In genomic region chr5:1418921-1419280, GRCh38 we compare ENCODE assay signal across 1 cellular context.
TF ChIP-seq lines count a peak whose summit lies in the region.

No MANE protein-coding gene starts in this region.

TF ChIP-seq in HepG2, 621 proteins besides CTCF, POLR2A, EP300 and RAD21 (continued from another document):
- TF ChIP-seq ATF7 (IDR thresholded peaks at IDR 0.05) (peak; percentile 3; the same call in 1 of the 2 replicates), ATF7 (CRISPR knock-in tag; IDR thresholded peaks at IDR 0.05) (no peak), SP2 (CRISPR knock-in tag; IDR thresholded peaks at IDR 0.05) (no peak), MTF1 (CRISPR knock-in tag; IDR thresholded peaks at IDR 0.05) (no peak), ZNF614 (CRISPR knock-in tag; IDR thresholded peaks at IDR 0.05; ENCODE audit: borderline replicate concordance) (no peak), SOX6 (IDR thresholded peaks at IDR 0.05) (0 out of 2 replicates have a peak, but pooled peaks have one; percentile 35), SOX6 (CRISPR knock-in tag; IDR thresholded peaks at IDR 0.05) (no peak)
